8 cellular contexts compared by ENCODE assay signal in genomic region chr1:147542549-147542857, GRCh38. TPM values are rescaled to one million over a fixed set of nuclear protein-coding genes. Genes with fewer than 3 reads are reported as not detected.
DNase-seq lines count a peak whose midpoint lies in the region; ATAC-seq and TF ChIP-seq lines count a peak whose summit lies in the region.

No MANE protein-coding gene starts in this region.

- H3K27ac ChIP-seq in left ventricle myocardium inferior (replicated peaks), result peak overlapping the region; percentile 97
- peak overlapping the region; percentile 98 for H3K27ac ChIP-seq in mesodermal cell (ENCODE audit: low read depth, low read length, severe bottlenecking)
- H3K27ac ChIP-seq in uterus, result peak overlapping the region; percentile 96 to 98

- H3K27ac Mint-ChIP-seq in chondrocyte (ENCODE audit: unreplicated experiment), result peak overlapping the region; percentile 24

- no peaks in the 10 kb centered on the region for H3K9me3 Mint-ChIP-seq in chondrocyte (ENCODE audit: low read depth)

- no peak for DNase-seq in left ventricle myocardium inferior
- DNase-seq in left ventricle myocardium superior, result no peak
- DNase-seq in chondrocyte (ENCODE audit: low spot score), result no peak
- DNase-seq in uterus, result no peak
- DNase-seq in GM10248 (ENCODE audit: extremely low spot score), result no peak
- DNase-seq in stimulated activated naive CD8-positive, alpha-beta T cell treated with anti-CD3 and anti-CD28 coated beads, Interleukin-15, Interleukin-2, amounts not matched to agents 100 U/mL and 50 U/mL, for 24 hours, result no peak
- DNase-seq in SKM-1 (lab: John Stamatoyannopoulos, UW; ENCODE audit: unreplicated experiment), result no peak

- H3K4me3 ChIP-seq in left ventricle myocardium inferior (peak overlapping the region; percentile 82), mesodermal cell (ENCODE audit: extremely low read depth, insufficient read depth, low read length, poor library complexity, severe bottlenecking) (peak overlapping the region; percentile 79), uterus (peak overlapping the region; percentile 77)

- no peak for TF ChIP-seq CTCF in left ventricle myocardium inferior (IDR thresholded peaks at IDR 0.05; ENCODE audit: borderline replicate concordance)
- TF ChIP-seq CTCF in chondrocyte (IDR thresholded peaks at IDR 0.05), result no peak
- TF ChIP-seq CTCF in uterus (IDR thresholded peaks at IDR 0.05), result no peak
- no peak for TF ChIP-seq CTCF in GM10248 (IDR thresholded peaks at IDR 0.05; ENCODE audit: control extremely low read depth, extremely low read depth, low read depth, missing control alignments)

- H3K9me3 ChIP-seq in left ventricle myocardium inferior (replicated peaks) (no peaks in the 10 kb centered on the region), mesodermal cell (ENCODE audit: control insufficient read depth, low read length) (no peaks in the 10 kb centered on the region), uterus (no peaks in the 10 kb centered on the region)

- no peak overlapping the region for H3K4me3 Mint-ChIP-seq in chondrocyte (ENCODE audit: unreplicated experiment)

- intact Hi-C loops in left ventricle myocardium inferior (cut with micrococcal nuclease), result no loop called here
- intact Hi-C loops in left ventricle myocardium superior (cut with micrococcal nuclease), result no loop called here
- intact Hi-C loops in uterus (cut with DNase I; ENCODE audit: low total_unique reads), result loop anchor here (2.0 kb wide), 1 partner anchor 56 kb away; no protein-coding TSS in a partner anchor

- H3K36me3 Mint-ChIP-seq in chondrocyte (ENCODE audit: low read depth), result no peaks in the 10 kb centered on the region

- POLR2A ChIA-PET in GM10248 (lab: Yijun Ruan, JAX), result no interaction called here

- H3K27me3 Mint-ChIP-seq in chondrocyte (ENCODE audit: low read depth), result no peaks in the 10 kb centered on the region

- H3K27me3 ChIP-seq in left ventricle myocardium inferior (ENCODE audit: low read depth) (no peaks in the 10 kb centered on the region), uterus (no peaks in the 10 kb centered on the region)

- H3K4me1 Mint-ChIP-seq in chondrocyte (ENCODE audit: low read depth), result no peaks in the 10 kb centered on the region

- CTCF ChIA-PET in GM10248 (lab: Yijun Ruan, JAX), result no interaction called here

- H3K4me1 ChIP-seq in left ventricle myocardium inferior (peaks cover 68% of the 10 kb centered on the region), mesodermal cell (ENCODE audit: control insufficient read depth, insufficient read depth, low read length, poor library complexity, severe bottlenecking) (peaks cover 41% of the 10 kb centered on the region), uterus (peaks cover 3 to 9% of the 10 kb centered on the region in 2 donors)

- 50% methylated on average over 1 of the region's 4 CpGs; no CpG with 5 or more reads in 1 of the 2 experiments for WGBS in mesodermal cell (ENCODE audit: insufficient coverage in 2 of 2), 2 experiments

- H3K36me3 ChIP-seq in left ventricle myocardium inferior (no peaks in the 10 kb centered on the region), mesodermal cell (ENCODE audit: control insufficient read depth, insufficient read depth, low read length) (no peaks in the 10 kb centered on the region), uterus (no peaks in the 10 kb centered on the region)

- TF ChIP-seq POLR2A in uterus (IDR thresholded peaks at IDR 0.05), result no peak

- no peak for ATAC-seq in left ventricle myocardium superior
- ATAC-seq in stimulated activated naive CD8-positive, alpha-beta T cell treated with anti-CD3 and anti-CD28 coated beads, Interleukin-15, Interleukin-2, amounts not matched to agents 100 U/mL and 50 U/mL, for 24 hours, result no peak

RNA-seq across cellular contexts. Expression of gene BCL9, which starts 1.2 kb away (rescaled TPM):
- 12.0 TPM for total RNA-seq in left ventricle myocardium inferior
- total RNA-seq in left ventricle myocardium superior, result 8.9 TPM
- total RNA-seq in chondrocyte, result 21.8 to 31.0 TPM (median 21.9 TPM) in 3 replicates
- 26.1 TPM for polyA plus RNA-seq in mesodermal cell (2013, experiment 1 of 2)
- polyA plus RNA-seq in mesodermal cell (2013, experiment 2 of 2), result 23.1 TPM
- 10 to 100 TPM in 2 of 4 donors, 1 to 10 TPM in 2; 4.6 to 55.1 (median 9.9) TPM for total RNA-seq in uterus
